ENCODE assay signal across 12 cellular contexts in genomic region chr2:12170151-12170550, GRCh38.
A peak's percentile ranks its signal among the peaks of the same experiment; 100 is the strongest.
DNase-seq lines count a peak whose midpoint lies in the region; ATAC-seq and TF ChIP-seq lines count a peak whose summit lies in the region.
"Had no signal": no experiment of that assay in that cellular context is flagged by ENCODE, and none has a peak within 500 bp of the region (broad histone marks: within the 10 kb centered on the region; RNA-seq: fewer than 3 reads in every experiment).

No MANE protein-coding gene starts in this region.

- H3K36me3 Mint-ChIP-seq in nephron progenitor cell (ENCODE audit: low read depth) = no peaks in the 10 kb centered on the region

- peak overlapping the region; percentile 41 to 77 (median 67) for H3K27ac ChIP-seq in esophagus squamous epithelium
- peak overlapping the region; percentile 77 to 85 for H3K27ac ChIP-seq in uterus

- no peak overlapping the region for H3K4me3 Mint-ChIP-seq in nephron progenitor cell

- TF ChIP-seq POLR2A in esophagus squamous epithelium (IDR thresholded peaks at IDR 0.05) = no peak
- TF ChIP-seq POLR2A in uterus (IDR thresholded peaks at IDR 0.05) = no peak

- no peak overlapping the region for H3K4me3 ChIP-seq in esophagus squamous epithelium
- H3K4me3 ChIP-seq in uterus = no peak overlapping the region

- H3K4me1 Mint-ChIP-seq in nephron progenitor cell = peaks cover 33% of the 10 kb centered on the region

- H3K9me3 Mint-ChIP-seq in nephron progenitor cell = no peaks in the 10 kb centered on the region

- ATAC-seq in Right ventricle myocardium inferior = peak; percentile 39
- ATAC-seq in HG03442 (IDR thresholded peaks at IDR 0.05; ENCODE audit: unreplicated experiment) = no peak

- intact Hi-C loops in Right ventricle myocardium inferior (cut with DNase I) = loop anchor here (10.0 kb wide), 2 partner anchors 305 to 835 kb away; no protein-coding TSS in a partner anchor
- intact Hi-C loops in cardiac septum (cut with DNase I) = loop anchor here (10.0 kb wide), 3 partner anchors 115 to 835 kb away; no protein-coding TSS in a partner anchor
- intact Hi-C loops in esophagus squamous epithelium (cut with DNase I) = no loop called here
- intact Hi-C loops in uterus (cut with DNase I; ENCODE audit: low total_unique reads) = no loop called here

- H3K27me3 Mint-ChIP-seq in nephron progenitor cell (ENCODE audit: low read depth, poor library complexity) = peaks cover 2% of the 10 kb centered on the region

- H3K4me1 ChIP-seq in esophagus squamous epithelium = peaks cover 7 to 28% (median 20%) of the 10 kb centered on the region in 3 donors
- peaks cover 14 to 15% of the 10 kb centered on the region in 2 donors for H3K4me1 ChIP-seq in uterus

- no peak for TF ChIP-seq CTCF in esophagus squamous epithelium (IDR thresholded peaks at IDR 0.05)
- no peak for TF ChIP-seq CTCF in nephron progenitor cell (IDR thresholded peaks at IDR 0.05)
- TF ChIP-seq CTCF in uterus (IDR thresholded peaks at IDR 0.05) = no peak

- H3K27me3 ChIP-seq in esophagus squamous epithelium = no peaks in the 10 kb centered on the region
- no peaks in the 10 kb centered on the region for H3K27me3 ChIP-seq in uterus

- H3K9me3 ChIP-seq in esophagus squamous epithelium = no peaks in the 10 kb centered on the region
- no peaks in the 10 kb centered on the region for H3K9me3 ChIP-seq in uterus

- DNase-seq in Right ventricle myocardium inferior (ENCODE audit: missing footprints) (no peak), cardiac septum (ENCODE audit: low spot score) (no peak), esophagus squamous epithelium (lab: John Stamatoyannopoulos, UW) (no peak), nephron progenitor cell (no peak), uterus (no peak), MV-4-11 (lab: John Stamatoyannopoulos, UW) (no peak), SKM-1 (lab: John Stamatoyannopoulos, UW; ENCODE audit: unreplicated experiment) (no peak)
- DNase-seq: activated naive CD4-positive, alpha-beta T cell treated with anti-CD3 and anti-CD28 coated beads, Interleukin-2, amount 50 U/mL, for 16 hours; effector CD8-positive, alpha-beta T cell; KG1; NCI-H2171 treated with DMSO at 0.1 percent for 48 hours had no signal

- H3K27ac Mint-ChIP-seq in nephron progenitor cell = peak overlapping the region; percentile 44

- H3K36me3 ChIP-seq in esophagus squamous epithelium (no peaks in the 10 kb centered on the region), uterus (no peaks in the 10 kb centered on the region)

- 59 to 63% methylated on average over 4 of the region's 5 CpGs for WGBS in esophagus squamous epithelium, 2 donors

Comparison
In these comparisons a context has a peak if more than half of its experiments do, and no peak if none do; other contexts are left out.
1. intact Hi-C loops: an anchor here in Right ventricle myocardium inferior (10.0 kb wide) and cardiac septum (10.0 kb wide); none called in esophagus squamous epithelium and uterus.